ENCODE assay signal across 15 cellular contexts in the genomic region with DNA sequence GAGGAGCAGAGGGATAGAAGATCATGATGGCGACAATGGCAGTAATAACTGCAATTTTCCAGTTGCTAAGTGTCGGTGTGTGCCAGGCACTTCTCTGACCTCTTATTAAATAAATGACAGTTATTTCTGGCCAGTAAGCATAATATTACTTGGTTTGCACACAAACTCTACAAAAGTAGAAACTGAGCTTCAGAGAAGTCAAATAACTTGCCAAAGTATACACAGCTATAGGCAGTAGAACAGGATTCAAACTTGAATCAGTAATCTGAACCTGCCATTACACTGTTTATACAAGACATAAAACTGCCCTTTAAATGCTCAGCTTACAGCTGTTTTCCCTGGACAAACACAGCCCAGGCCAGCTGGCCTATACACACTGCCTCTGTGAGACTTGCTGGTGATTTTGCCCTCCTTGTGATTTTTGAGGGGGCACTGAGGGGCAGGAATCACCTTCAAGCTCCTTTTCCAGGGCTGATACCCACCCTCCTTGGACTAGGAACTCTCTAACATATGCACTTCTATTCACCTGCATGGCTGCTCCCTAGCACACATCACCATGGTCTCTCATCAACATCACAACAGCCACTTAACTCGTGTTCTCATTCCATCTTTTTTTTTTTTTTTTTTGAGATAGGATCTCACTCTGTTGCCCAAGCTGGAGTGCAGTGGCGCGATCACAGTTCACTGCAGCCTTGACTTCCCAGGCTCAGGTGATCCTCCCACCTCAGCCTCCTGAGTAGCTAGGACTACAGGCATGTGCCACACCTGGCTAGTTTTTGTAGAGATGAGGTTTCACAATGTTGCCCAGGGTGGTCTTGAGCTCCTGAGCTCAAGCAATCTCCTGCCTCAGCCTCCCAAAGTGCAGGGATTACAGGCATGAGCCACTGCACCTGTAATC.
A peak's percentile ranks its signal among the peaks of the same experiment; 100 is the strongest.
DNase-seq lines count a peak whose midpoint lies in the region; ATAC-seq lines count a peak whose summit lies in the region.
"Had no signal": no experiment of that assay in that cellular context is flagged by ENCODE, and none has a peak within 500 bp of the region (broad histone marks: within the 10 kb centered on the region; RNA-seq: fewer than 3 reads in every experiment).

No MANE protein-coding gene starts in this region.

- peak; percentile 67 for DNase-seq in COLO668 (lab: John Stamatoyannopoulos, UW; ENCODE audit: unreplicated experiment)
- peak in 2 of 3 experiments; percentile 72 to 90 for DNase-seq in NCI-H1417 (lab: John Stamatoyannopoulos, UW)
- DNase-seq in NCI-H774 (lab: John Stamatoyannopoulos, UW), result peak; percentile 66
- peak; percentile 84 for DNase-seq in left kidney (ENCODE audit: low read depth, low spot score)
- no peak for DNase-seq in activated CD4-positive, alpha-beta T cell treated with anti-CD3 and anti-CD28 coated beads, Interleukin-2, amount 50 U/mL, for 4 hours
- DNase-seq: activated CD8-positive, alpha-beta memory T cell treated with anti-CD3 and anti-CD28 coated beads for 24 hours; DMS79 treated with DMSO at 0.1 percent for 48 hours; endodermal cell; foreskin melanocyte; MG63; midbrain; transverse colon had no signal

- ATAC-seq in HG02798 (IDR thresholded peaks at IDR 0.05; ENCODE audit: poor library complexity, unreplicated experiment) (no peak), HG03280 (IDR thresholded peaks at IDR 0.05; ENCODE audit: unreplicated experiment) (no peak), HG02678 (IDR thresholded peaks at IDR 0.05; ENCODE audit: unreplicated experiment) (no peak)

Comparison
In these comparisons a context has a peak if more than half of its experiments do, and no peak if none do; other contexts are left out.
1. DNase-seq: peak in COLO668 (single experiment), NCI-H1417 (2 of 3), NCI-H774 (single experiment) and left kidney (single experiment); none in activated CD4-positive, alpha-beta T cell treated with anti-CD3 and anti-CD28 coated beads, Interleukin-2, amount 50 U/mL, for 4 hours (0 of 2).